ENCODE assay signal across 22 cellular contexts in the genomic region with DNA sequence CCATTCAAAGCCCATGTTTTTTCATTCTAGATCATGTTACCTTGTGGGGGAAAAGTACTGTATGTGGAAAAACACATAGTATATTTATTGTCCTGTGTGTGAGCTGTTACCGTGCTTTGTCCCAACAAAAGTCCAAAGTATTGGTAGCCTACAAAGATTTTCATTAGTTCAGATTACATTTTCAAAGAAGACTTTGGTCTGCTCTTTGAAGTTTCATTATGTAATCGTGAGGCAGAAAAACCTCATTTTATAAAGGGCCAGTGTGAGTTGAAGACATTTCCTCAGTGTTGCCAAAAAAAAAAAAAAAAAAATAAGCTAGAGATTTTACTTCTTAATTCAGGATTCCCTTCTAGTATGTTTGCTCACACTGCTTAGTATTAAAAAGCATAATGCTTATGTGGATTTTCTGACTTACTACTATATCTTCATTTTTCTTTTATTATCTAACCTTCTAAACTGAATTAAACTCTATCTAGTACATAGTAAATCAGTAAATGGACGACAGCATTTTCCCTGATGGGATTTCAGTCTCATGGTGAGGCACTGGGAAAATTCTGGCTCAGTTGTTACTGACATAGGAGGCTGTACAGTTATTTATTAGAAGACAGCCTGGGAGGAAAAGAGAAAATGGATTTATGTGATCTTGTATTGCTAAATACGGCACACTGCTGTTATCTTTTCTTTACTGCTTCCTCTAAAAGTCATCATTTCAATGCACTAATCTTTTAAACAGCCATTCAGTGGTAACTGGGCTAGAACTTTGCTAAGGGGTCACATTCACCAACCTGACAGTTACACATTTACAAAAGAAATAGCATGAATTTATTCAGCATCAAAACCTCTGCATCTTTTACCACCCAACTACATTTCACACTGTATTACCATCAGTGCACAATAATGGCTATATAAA.
"Had no signal": no experiment of that assay in that cellular context is flagged by ENCODE, and none has a peak within 500 bp of the region (broad histone marks: within the 10 kb centered on the region; RNA-seq: fewer than 3 reads in every experiment).

No MANE protein-coding gene starts in this region.

- H2AFZ ChIP-seq: hepatocyte had no signal

- FAIRE-seq: colon, islet of Langerhans had no signal

- H3K27ac Mint-ChIP-seq: activated B cell treated with CpG ODN at 0.5 μM for 24 hours; activated CD4-positive, alpha-beta memory T cell treated with anti-CD3 and anti-CD28 coated beads, Interleukin-2, amount 10 ng/mL, durations not matched to agents 7 days and 5 days; activated naive CD8-positive, alpha-beta T cell treated with anti-CD3 and anti-CD28 coated beads, Interleukin-2, amount 10 ng/mL, durations not matched to agents 7 days and 5 days; activated T-helper 2 cell treated with anti-CD3 and anti-CD28 coated beads, Interferon-gamma antibody, Interleukin-2, Interleukin-4, amounts not matched to agents 10 μg/mL and 5 μg/mL and 100 μg/mL, durations not matched to agents 14 hours and 24 hours and 36 hours had no signal

- H3K4me3 Mint-ChIP-seq: activated B cell treated with CpG ODN at 0.5 μM for 24 hours; activated CD4-positive, alpha-beta memory T cell treated with anti-CD3 and anti-CD28 coated beads, Interleukin-2, amount 10 ng/mL, durations not matched to agents 7 days and 5 days; activated naive CD8-positive, alpha-beta T cell treated with anti-CD3 and anti-CD28 coated beads, Interleukin-2, amount 10 ng/mL, durations not matched to agents 7 days and 5 days; neural crest cell had no signal

- H3K27me3 Mint-ChIP-seq: activated B cell treated with CpG ODN at 0.5 μM for 24 hours; activated CD4-positive, alpha-beta memory T cell treated with anti-CD3 and anti-CD28 coated beads, Interleukin-2, amount 10 ng/mL, durations not matched to agents 7 days and 5 days; activated naive CD8-positive, alpha-beta T cell treated with anti-CD3 and anti-CD28 coated beads, Interleukin-2, amount 10 ng/mL, durations not matched to agents 7 days and 5 days had no signal

- H3K4me1 Mint-ChIP-seq: activated B cell treated with CpG ODN at 0.5 μM for 24 hours had no signal

- ATAC-seq: body of pancreas, foreskin keratinocyte, left colon had no signal

- H3K9me3 Mint-ChIP-seq: activated B cell treated with CpG ODN at 0.5 μM for 24 hours; activated CD4-positive, alpha-beta memory T cell treated with anti-CD3 and anti-CD28 coated beads, Interleukin-2, amount 10 ng/mL, durations not matched to agents 7 days and 5 days; activated naive CD8-positive, alpha-beta T cell treated with anti-CD3 and anti-CD28 coated beads, Interleukin-2, amount 10 ng/mL, durations not matched to agents 7 days and 5 days; activated T-helper 2 cell treated with anti-CD3 and anti-CD28 coated beads, Interferon-gamma antibody, Interleukin-2, Interleukin-4, amounts not matched to agents 10 μg/mL and 5 μg/mL and 100 μg/mL, durations not matched to agents 14 hours and 24 hours and 36 hours; neural crest cell had no signal

- H3K4me3 ChIP-seq: body of pancreas, dorsolateral prefrontal cortex, hepatocyte, tibial artery had no signal

- H3K9me3 ChIP-seq: body of pancreas, tibial artery had no signal

- H3K27me3 ChIP-seq: body of pancreas, dorsolateral prefrontal cortex, foreskin keratinocyte, hepatocyte, tibial artery had no signal

- H3K4me2 ChIP-seq: hepatocyte had no signal

- H3K79me2 ChIP-seq: hepatocyte had no signal

- H3K4me1 ChIP-seq: body of pancreas, foreskin keratinocyte, tibial artery had no signal

- H3K27ac ChIP-seq: body of pancreas, dorsolateral prefrontal cortex, epithelial cell of prostate, foreskin keratinocyte, hepatocyte, tibial artery had no signal

- H3K36me3 Mint-ChIP-seq: activated naive CD8-positive, alpha-beta T cell treated with anti-CD3 and anti-CD28 coated beads, Interleukin-2, amount 10 ng/mL, durations not matched to agents 7 days and 5 days had no signal

- DNase-seq: activated B cell treated with CpG ODN at 0.5 μM for 24 hours; activated CD4-positive, alpha-beta memory T cell treated with anti-CD3 and anti-CD28 coated beads, Interleukin-2, amount 10 ng/mL, durations not matched to agents 7 days and 5 days; activated CD4-positive, alpha-beta T cell treated with anti-CD3 and anti-CD28 coated beads for 4 hours; activated naive CD4-positive, alpha-beta T cell treated with Interleukin-2 at 50 U/mL for 16 hours; activated naive CD8-positive, alpha-beta T cell treated with anti-CD3 and anti-CD28 coated beads, Interleukin-2, amount 10 ng/mL, durations not matched to agents 7 days and 5 days; activated T-cell treated with anti-CD3 and anti-CD28 coated beads, Interleukin-2, amount 50 U/mL, for 1 hour; body of pancreas; central memory CD4-positive, alpha-beta T cell; dorsolateral prefrontal cortex; foreskin keratinocyte; left colon; midbrain; stimulated activated CD4-positive, alpha-beta T cell treated with anti-CD3 and anti-CD28 coated beads, Interleukin-2, amount 100 ng/mL, for 24 hours; stimulated activated naive CD4-positive, alpha-beta T cell treated with Interleukin-2 at 50 U/mL for 16 hours; T-helper 2 cell; tibial artery had no signal
